ENCODE assay signal across 17 cellular contexts in genomic region chr13:98706446-98707110, GRCh38. TPM values are rescaled to one million over a fixed set of nuclear protein-coding genes. Genes with fewer than 3 reads are reported as not detected.
DNase-seq lines count a peak whose midpoint lies in the region; ATAC-seq, FAIRE-seq and TF ChIP-seq lines count a peak whose summit lies in the region.
"Had no signal": no experiment of that assay in that cellular context is flagged by ENCODE, and none has a peak within 500 bp of the region (broad histone marks: within the 10 kb centered on the region; RNA-seq: fewer than 3 reads in every experiment).

No MANE protein-coding gene starts in this region.

- TF ChIP-seq RAD21 in GM12878 (IDR thresholded peaks at IDR 0.05; ENCODE audit: insufficient read depth, low read depth, low read length) = no peak

- no peaks in the 10 kb centered on the region for H3K27me3 ChIP-seq in GM12878 (replicated peaks in 1 of 2; ENCODE audit: control insufficient read depth in 2 of 2, insufficient read depth in 2 of 2, low read length in 1 of 2)
- H3K27me3 ChIP-seq in gastrocnemius medialis = no peaks in the 10 kb centered on the region

- H3K27ac ChIP-seq in GM12878 (ENCODE audit: control insufficient read depth, insufficient read depth) = no peak overlapping the region
- H3K27ac ChIP-seq in gastrocnemius medialis = no peak overlapping the region
- H3K27ac ChIP-seq: prostate gland had no signal

- no TSS peak for BruUV-seq in GM12878 (replicated peaks; lab: Mats Ljungman, UMichigan)

- RAD21 ChIA-PET in GM12878 (lab: Charles Lee; ENCODE audit: unreplicated experiment) = no interaction called here

- peaks cover 36% of the 10 kb centered on the region for H3K27me3 Mint-ChIP-seq in stimulated activated naive CD8-positive, alpha-beta T cell treated with anti-CD3 and anti-CD28 coated beads, Interleukin-15, amount 100 ng/mL, for 72 hours

- intact Hi-C loops in GM12878 (cut with micrococcal nuclease; ENCODE audit: unreplicated experiment) = no loop called here
- intact Hi-C loops in gastrocnemius medialis (cut with DNase I; ENCODE audit: low total_unique reads) = no loop called here
- intact Hi-C loops in lower leg skin (cut with DNase I; ENCODE audit: low total_unique reads) = no loop called here

- no peak overlapping the region for H3K9ac ChIP-seq in GM12878 (ENCODE audit: control insufficient read depth, insufficient read depth, low read length)

- no peak for TF ChIP-seq POLR2A in GM12878 (IDR thresholded peaks at IDR 0.05; ENCODE audit: low read depth, low read length)
- no peak for TF ChIP-seq POLR2A in gastrocnemius medialis (IDR thresholded peaks at IDR 0.05)
- no peak for TF ChIP-seq POLR2A in lower leg skin (IDR thresholded peaks at IDR 0.05)

- TF ChIP-seq CTCF in GM12878 (IDR thresholded peaks at IDR 0.05 in 2 of 3, conservative IDR thresholded peaks at IDR 0.05 in 1 of 3; ENCODE audit: control insufficient read depth in 2 of 3, extremely low read depth in 1 of 3, insufficient read depth in 1 of 3, low read depth in 3 of 3, low read length in 3 of 3) = no peak
- no peak for TF ChIP-seq CTCF in gastrocnemius medialis (IDR thresholded peaks at IDR 0.05 in 4 of 5, conservative IDR thresholded peaks at IDR 0.05 in 1 of 5)
- TF ChIP-seq CTCF in lower leg skin (IDR thresholded peaks at IDR 0.05) = no peak

- FAIRE-seq in GM12878 (lab: Jason Lieb, UNC) = no peak

- no peaks in the 10 kb centered on the region for H3K36me3 ChIP-seq in GM12878 (ENCODE audit: control insufficient read depth in 2 of 2, insufficient read depth in 2 of 2, low read length in 1 of 2)
- no peaks in the 10 kb centered on the region for H3K36me3 ChIP-seq in gastrocnemius medialis
- H3K36me3 ChIP-seq: prostate gland had no signal

- CTCF ChIA-PET in GM12878 (lab: Yijun Ruan, JAX) = interaction anchor here (0.7 kb wide), 1 partner anchor 240 kb away, joined by 3 read pairs; no protein-coding TSS in a partner anchor

- no peak overlapping the region for H3K4me3 ChIP-seq in GM12878
- no peak overlapping the region for H3K4me3 ChIP-seq in gastrocnemius medialis
- H3K4me3 ChIP-seq in lower leg skin (ENCODE audit: low read depth, poor library complexity, severe bottlenecking) = no peak overlapping the region
- H3K4me3 ChIP-seq: prostate gland had no signal

- DNase-seq in stimulated activated naive CD8-positive, alpha-beta T cell treated with anti-CD3 and anti-CD28 coated beads, Interleukin-15, amount 100 ng/mL, for 72 hours = no peak
- no peak for DNase-seq in stimulated activated naive CD8-positive, alpha-beta T cell treated with anti-CD3 and anti-CD28 coated beads, Interleukin-15, Interleukin-2, amounts not matched to agents 100 U/mL and 50 U/mL, for 24 hours
- peak; percentile 9 for DNase-seq in GM12878 (ENCODE audit: low read depth, low spot score)
- DNase-seq in gastrocnemius medialis = no peak
- no peak for DNase-seq in left lobe of liver (ENCODE audit: low spot score)
- DNase-seq in foreskin melanocyte = no peak
- DNase-seq in lower leg skin (ENCODE audit: low spot score in 2 of 2) = no peak
- DNase-seq: activated CD8-positive, alpha-beta memory T cell treated with anti-CD3 and anti-CD28 coated beads, Interleukin-2, amount 50 U/mL, for 4 hours; aorta; hippocampal formation; NCI-H187 treated with DMSO at 0.1 percent for 48 hours; stimulated activated CD4-positive, alpha-beta T cell treated with anti-CD3 and anti-CD28 coated beads, Interleukin-4, amount 100 ng/mL, for 1 hour; T-helper 9 cell had no signal

- peaks cover 3% of the 10 kb centered on the region; the same call in 1 of the 2 replicates for H3K4me1 ChIP-seq in GM12878 (ENCODE audit: control insufficient read depth, insufficient read depth, low read length)
- no peaks in the 10 kb centered on the region for H3K4me1 ChIP-seq in gastrocnemius medialis
- H3K4me1 ChIP-seq: prostate gland had no signal

- H3K27ac Mint-ChIP-seq in stimulated activated naive CD8-positive, alpha-beta T cell treated with anti-CD3 and anti-CD28 coated beads, Interleukin-15, amount 100 ng/mL, for 72 hours = peak overlapping the region; percentile 79 to 89

- no peaks in the 10 kb centered on the region for H3K79me2 ChIP-seq in GM12878 (ENCODE audit: control insufficient read depth, insufficient read depth, low read length)

- in situ Hi-C loops in GM12878 (cut with MboI) = no loop called here
- in situ Hi-C loops in gastrocnemius medialis (cut with MboI; ENCODE audit: low sequenced_read_pairs in 4 of 4) = no loop called here

- no peak for TF ChIP-seq EP300 in GM12878 (IDR thresholded peaks at IDR 0.05; ENCODE audit: borderline replicate concordance in 1 of 2, control insufficient read depth in 1 of 2, low read depth in 2 of 2, low read length in 2 of 2)

- peaks cover 4 to 17% of the 10 kb centered on the region in 2 donors for H3K9me3 Mint-ChIP-seq in stimulated activated naive CD8-positive, alpha-beta T cell treated with anti-CD3 and anti-CD28 coated beads, Interleukin-15, amount 100 ng/mL, for 72 hours

- H3K4me2 ChIP-seq in GM12878 (ENCODE audit: control insufficient read depth, insufficient read depth) = no peak overlapping the region; the same call in 1 of the 2 replicates

- peaks cover 2% of the 10 kb centered on the region; the same call in 1 of the 3 replicates for H3K9me3 ChIP-seq in GM12878 (replicated peaks; ENCODE audit: control insufficient read depth, insufficient read depth, low read length)
- no peaks in the 10 kb centered on the region for H3K9me3 ChIP-seq in gastrocnemius medialis
- H3K9me3 ChIP-seq: prostate gland had no signal

- POLR2A ChIA-PET in GM12878 (lab: Charles Lee) = interaction anchor here (0.6 kb wide), 1 partner anchor 498 kb away, joined by 4 read pairs; no protein-coding TSS in a partner anchor

- 2% methylated on average over 12 of the region's 12 CpGs for WGBS in GM12878 (ENCODE audit: insufficient coverage, insufficient replicate concordance, low lambda C conversion rate, missing lambda C conversion rate)
- 57 to 59% methylated on average over 12 of the region's 12 CpGs for WGBS in lower leg skin, 2 donors

- H3K4me1 Mint-ChIP-seq in stimulated activated naive CD8-positive, alpha-beta T cell treated with anti-CD3 and anti-CD28 coated beads, Interleukin-15, amount 100 ng/mL, for 72 hours = peaks cover 16% of the 10 kb centered on the region

- SMC1A ChIA-PET in GM12878 (lab: Charles Lee; ENCODE audit: uncharacterized antibody, unreplicated experiment) = no interaction called here

- H4K20me1 ChIP-seq in GM12878 (ENCODE audit: control insufficient read depth, insufficient read depth) = no peaks in the 10 kb centered on the region

- H3K4me3 Mint-ChIP-seq in stimulated activated naive CD8-positive, alpha-beta T cell treated with anti-CD3 and anti-CD28 coated beads, Interleukin-15, amount 100 ng/mL, for 72 hours = no peak overlapping the region

- H2AFZ ChIP-seq in GM12878 (ENCODE audit: control insufficient read depth, low read depth, low read length) = no peak overlapping the region

- no peak for ATAC-seq in stimulated activated naive CD8-positive, alpha-beta T cell treated with anti-CD3 and anti-CD28 coated beads, Interleukin-15, amount 100 ng/mL, for 72 hours
- no peak for ATAC-seq in stimulated activated naive CD8-positive, alpha-beta T cell treated with anti-CD3 and anti-CD28 coated beads, Interleukin-15, Interleukin-2, amounts not matched to agents 100 U/mL and 50 U/mL, for 24 hours
- peak; percentile 25 for ATAC-seq in HG03571 (IDR thresholded peaks at IDR 0.05; ENCODE audit: unreplicated experiment)
- peak; percentile 68 for ATAC-seq in GM12878
- ATAC-seq in gastrocnemius medialis = no peak
- no peak for ATAC-seq in left lobe of liver

TF ChIP-seq in GM12878, 131 proteins besides CTCF, POLR2A, EP300 and RAD21 (continues in another document):
- TF ChIP-seq POLR2AphosphoS5 (IDR thresholded peaks at IDR 0.05; ENCODE audit: low read length) (no peak), JUND (IDR thresholded peaks at IDR 0.05; ENCODE audit: low read depth, low read length) (no peak), NFYA (IDR thresholded peaks at IDR 0.05; ENCODE audit: borderline replicate concordance, low read depth, low read length) (no peak), CBFB (IDR thresholded peaks at IDR 0.05; ENCODE audit: low read depth) (no peak), TCF12 (IDR thresholded peaks at IDR 0.05; ENCODE audit: low read depth, low read length) (no peak), EZH2 (IDR thresholded peaks at IDR 0.05; ENCODE audit: borderline replicate concordance, control insufficient read depth, low read depth, low read length) (no peak), DPF2 (IDR thresholded peaks at IDR 0.05) (no peak), BHLHE40 (IDR thresholded peaks at IDR 0.05; ENCODE audit: borderline replicate concordance in 1 of 2, low read depth in 2 of 2, low read length in 1 of 2) (no peak), IKZF1 (conservative IDR thresholded peaks at IDR 0.05) (no peak)

RNA-seq across cellular contexts. Expression of gene SLC15A1, which starts 45.9 kb away (rescaled TPM):
- not detected in 2 replicates for total RNA-seq in GM12878 (2013; cell fraction: nucleolus; rRNA removed)
- total RNA-seq in GM12878 (2014; rRNA removed) (not detected in 2 replicates), GM12878 (2014; rRNA removed; fragmentation: Illumina TruSeq; extraction: Trizol) (not detected in 2 replicates), GM12878 (2021) (not detected in 2 replicates), gastrocnemius medialis (not detected), left lobe of liver (26.9 TPM), lower leg skin (10 to 100 TPM; 31.0 to 70.9 (median 40.1) TPM)
- polyA plus RNA-seq in GM12878 (2011; ENCODE audit: low read depth) = not detected
- polyA plus RNA-seq in GM12878 (2011; rRNA removed) (not detected in 2 replicates), GM12878 (2014; fragmentation: Illumina TruSeq; extraction: Trizol) (not detected in 2 replicates), GM12878 (2014; fragmentation: Nextera tagmentation; extraction: Ambion mirVana) (not detected), GM12878 (2014; rRNA removed) (not detected in 2 replicates), GM12878 (2016; fragmentation: Nextera tagmentation; extraction: Ambion mirVana) (not detected)
- not detected in 2 replicates for polyA plus RNA-seq in GM12878 (2011; cell fraction: cytosol; rRNA removed)
- polyA plus RNA-seq in GM12878 (2011; cell fraction: nucleus; rRNA removed) = not detected in 2 replicates
- polyA plus RNA-seq in GM12878 (2012) = not detected in 2 replicates
- polyA minus RNA-seq in GM12878 (2011; rRNA and poly(A)+ RNA removed) = not detected in 2 replicates
- polyA minus RNA-seq in GM12878 (2011; cell fraction: cytosol; rRNA and poly(A)+ RNA removed) = not detected in 2 replicates
- polyA minus RNA-seq in GM12878 (2011; cell fraction: nucleus; rRNA and poly(A)+ RNA removed) = not detected in 2 replicates
- total RNA-seq: mononuclear cell, subcutaneous adipose tissue had no signal

Comparison
In these comparisons a context has a peak if more than half of its experiments do, and no peak if none do; other contexts are left out.
1. ATAC-seq: peak in HG03571 (single experiment) and GM12878 (single experiment); none in stimulated activated naive CD8-positive, alpha-beta T cell treated with anti-CD3 and anti-CD28 coated beads, Interleukin-15, amount 100 ng/mL, for 72 hours (single experiment), stimulated activated naive CD8-positive, alpha-beta T cell treated with anti-CD3 and anti-CD28 coated beads, Interleukin-15, Interleukin-2, amounts not matched to agents 100 U/mL and 50 U/mL, for 24 hours (single experiment), gastrocnemius medialis (0 of 2) and left lobe of liver (single experiment).
2. RNA of gene SLC15A1, which starts 45.9 kb away (total RNA-seq): 31.0 to 70.9 TPM in lower leg skin and 26.9 TPM in left lobe of liver (single experiment); not detected in GM12878 and not detected in gastrocnemius medialis; every median in the first group is over 10 times any median in the second.